In the genomic region with DNA sequence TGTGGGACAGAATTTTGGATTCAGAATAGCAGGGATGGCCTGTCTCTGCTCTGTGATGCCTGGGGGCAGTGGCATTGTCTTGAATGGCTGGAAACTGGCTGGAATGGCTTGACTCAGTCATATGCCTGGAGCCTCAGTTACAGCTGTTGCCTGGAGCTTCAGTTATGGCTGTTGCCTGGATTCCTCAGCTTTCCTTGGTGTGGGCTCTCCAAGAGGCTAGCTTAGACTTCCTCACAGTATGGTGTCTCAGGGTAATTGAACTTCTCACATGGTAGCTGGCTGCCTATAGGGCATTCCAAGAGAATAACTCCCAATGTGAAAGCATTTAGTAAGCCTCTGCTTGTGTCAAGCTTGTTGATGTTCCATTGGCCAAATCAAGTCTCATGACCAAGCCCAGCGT, we compare ENCODE assay signal across 1 cellular context.
TF ChIP-seq lines count a peak whose summit lies in the region.

No MANE protein-coding gene starts in this region.

TF ChIP-seq in IMR-90, 13 proteins besides CTCF, POLR2A, EP300 and RAD21:
- no peak for TF ChIP-seq CEBPB (IDR thresholded peaks at IDR 0.05; ENCODE audit: low read depth, low read length)
- TF ChIP-seq MXI1 (IDR thresholded peaks at IDR 0.05; ENCODE audit: borderline replicate concordance, low read depth, low read length) = no peak
- TF ChIP-seq RCOR1 (IDR thresholded peaks at IDR 0.05; ENCODE audit: insufficient replicate concordance, low read length) = no peak
- no peak for TF ChIP-seq CHD1 (IDR thresholded peaks at IDR 0.05; ENCODE audit: low read depth, low read length)
